1 cellular context compared by ENCODE assay signal in the genomic region with DNA sequence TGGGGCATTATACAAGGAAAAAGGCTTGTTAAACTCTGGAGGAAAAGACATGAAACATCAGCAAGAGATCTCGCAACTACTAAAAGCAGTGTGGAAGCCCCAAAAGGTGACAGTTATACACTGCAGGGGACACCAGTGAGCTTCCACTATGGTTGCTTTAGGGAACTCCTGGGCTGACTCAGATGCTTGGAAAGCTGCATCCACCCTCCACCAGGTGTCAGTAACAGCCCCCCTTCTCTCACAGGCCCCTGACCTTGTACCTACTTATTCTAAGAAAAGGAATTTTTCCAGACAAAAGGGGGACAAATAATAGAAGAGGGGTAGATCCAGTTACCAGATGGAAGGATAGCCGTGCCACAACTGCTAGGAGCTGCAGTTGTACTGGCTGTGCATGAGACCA.
TF ChIP-seq lines count a peak whose summit lies in the region.

No MANE protein-coding gene starts in this region.

TF ChIP-seq in SK-N-SH treated with all-trans-retinoic acid at 6 μM for 48 hours, 23 proteins besides CTCF, POLR2A, EP300 and RAD21 (continued from another document):
- TF ChIP-seq POU6F1 (CRISPR knock-in tag; IDR thresholded peaks at IDR 0.05; ENCODE audit: borderline replicate concordance, low read depth) (no peak), SNAI2 (CRISPR knock-in tag; IDR thresholded peaks at IDR 0.05) (no peak)
